Comparison of ENCODE assay signal across 29 cellular contexts in genomic region chr5:131986161-131986912, GRCh38. TPM values are rescaled to one million over a fixed set of nuclear protein-coding genes. Genes with fewer than 3 reads are reported as not detected.
DNase-seq lines count a peak whose midpoint lies in the region; ATAC-seq, FAIRE-seq and TF ChIP-seq lines count a peak whose summit lies in the region.
"Had no signal": no experiment of that assay in that cellular context is flagged by ENCODE, and none has a peak within 500 bp of the region (broad histone marks: within the 10 kb centered on the region; RNA-seq: fewer than 3 reads in every experiment).

No MANE protein-coding gene starts in this region.

- no peak for ATAC-seq in central memory CD8-positive, alpha-beta T cell (replicated peaks; ENCODE audit: extremely low read depth, poor library complexity, severe bottlenecking)
- no peak for ATAC-seq in lower lobe of right lung
- ATAC-seq in stimulated activated effector memory CD8-positive, alpha-beta T cell treated with anti-CD3 and anti-CD28 coated beads, Interleukin-12 subunit alpha, Interleukin-12 subunit beta, amount 100 ng/mL, for 72 hours, result no peak
- ATAC-seq: activated T-cell treated with anti-CD3 and anti-CD28 coated beads, Interleukin-2, amount 50 U/mL, for 72 hours; left colon had no signal

- FAIRE-seq in RCC 7860 (lab: Jason Lieb, UNC), result no peak
- FAIRE-seq: colon, GM19239 had no signal

- DNase-seq in HCEC 1CT (peak; percentile 15), lower lobe of right lung (peak; percentile 34), RCC 7860 (ENCODE audit: low spot score) (no peak), RKO (ENCODE audit: low spot score) (no peak), glutamatergic neuron (no peak)
- DNase-seq in central memory CD8-positive, alpha-beta T cell (ENCODE audit: low spot score in 2 of 2), result no peak
- DNase-seq in stimulated activated effector memory CD8-positive, alpha-beta T cell treated with anti-CD3 and anti-CD28 coated beads, Interleukin-12 subunit alpha, Interleukin-12 subunit beta, amount 100 ng/mL, for 72 hours (ENCODE audit: low spot score in 2 of 2), result no peak
- DNase-seq: activated CD4-positive, alpha-beta T cell treated with anti-CD3 and anti-CD28 coated beads for 48 hours; activated naive CD4-positive, alpha-beta T cell; activated T-cell treated with anti-CD3 and anti-CD28 coated beads, Interleukin-2, amount 50 U/mL, for 72 hours; adrenal gland; effector CD8-positive, alpha-beta T cell; mesendoderm; NCI-H146; OCI-M1; stimulated activated CD4-positive, alpha-beta T cell treated with anti-CD3 and anti-CD28 coated beads, Interleukin-1b, Interleukin-23, amount 100 ng/mL, for 48 hours; upper lobe of left lung had no signal

- H3K27me3 ChIP-seq in lower lobe of right lung (ENCODE audit: low read depth), result no peaks in the 10 kb centered on the region
- H3K27me3 ChIP-seq: adrenal gland, upper lobe of left lung had no signal

- no peak overlapping the region for H3K4me3 Mint-ChIP-seq in central memory CD8-positive, alpha-beta T cell
- H3K4me3 Mint-ChIP-seq in stimulated activated effector memory CD8-positive, alpha-beta T cell treated with anti-CD3 and anti-CD28 coated beads, Interleukin-12 subunit alpha, Interleukin-12 subunit beta, amount 100 ng/mL, for 72 hours, result no peak overlapping the region
- H3K4me3 Mint-ChIP-seq in glutamatergic neuron (ENCODE audit: unreplicated experiment), result no peak overlapping the region
- H3K4me3 Mint-ChIP-seq: activated T-cell treated with anti-CD3 and anti-CD28 coated beads, Interleukin-2, amount 50 U/mL, for 72 hours; brain; CD14-positive monocyte; T-helper 2 cell treated with Interferon-gamma antibody and Interleukin-4, amounts not matched to agents 5 μg/mL and 100 μg/mL, for 36 hours had no signal

- no peak overlapping the region for H3K4me3 ChIP-seq in lower lobe of right lung
- H3K4me3 ChIP-seq: adrenal gland, HAP-1, upper lobe of left lung had no signal

- intact Hi-C loops in lower lobe of right lung (cut with DNase I), result no loop called here

- H3K9me3 Mint-ChIP-seq in central memory CD8-positive, alpha-beta T cell, result no peaks in the 10 kb centered on the region
- H3K9me3 Mint-ChIP-seq in stimulated activated effector memory CD8-positive, alpha-beta T cell treated with anti-CD3 and anti-CD28 coated beads, Interleukin-12 subunit alpha, Interleukin-12 subunit beta, amount 100 ng/mL, for 72 hours, result no peaks in the 10 kb centered on the region
- H3K9me3 Mint-ChIP-seq in glutamatergic neuron (ENCODE audit: unreplicated experiment), result peaks cover 6% of the 10 kb centered on the region
- H3K9me3 Mint-ChIP-seq: activated T-cell treated with anti-CD3 and anti-CD28 coated beads, Interleukin-2, amount 50 U/mL, for 72 hours; brain; CD14-positive monocyte; T-helper 2 cell treated with Interferon-gamma antibody and Interleukin-4, amounts not matched to agents 5 μg/mL and 100 μg/mL, for 36 hours had no signal

- peak overlapping the region; percentile 18 for H3K27ac Mint-ChIP-seq in central memory CD8-positive, alpha-beta T cell (ENCODE audit: low read depth)
- H3K27ac Mint-ChIP-seq in stimulated activated effector memory CD8-positive, alpha-beta T cell treated with anti-CD3 and anti-CD28 coated beads, Interleukin-12 subunit alpha, Interleukin-12 subunit beta, amount 100 ng/mL, for 72 hours, result peak overlapping the region; percentile 3
- no peak overlapping the region for H3K27ac Mint-ChIP-seq in glutamatergic neuron (ENCODE audit: unreplicated experiment)
- H3K27ac Mint-ChIP-seq: T-helper 2 cell treated with Interferon-gamma antibody and Interleukin-4, amounts not matched to agents 5 μg/mL and 100 μg/mL, for 36 hours had no signal

- H3K36me3 ChIP-seq in lower lobe of right lung, result no peaks in the 10 kb centered on the region
- H3K36me3 ChIP-seq: adrenal gland, HAP-1, upper lobe of left lung had no signal

- TF ChIP-seq CTCF in lower lobe of right lung (IDR thresholded peaks at IDR 0.05), result no peak
- TF ChIP-seq CTCF in glutamatergic neuron (IDR thresholded peaks at IDR 0.05; ENCODE audit: partially characterized antibody, unreplicated experiment), result no peak

- peaks cover 23% of the 10 kb centered on the region for H3K4me1 Mint-ChIP-seq in central memory CD8-positive, alpha-beta T cell
- H3K4me1 Mint-ChIP-seq in stimulated activated effector memory CD8-positive, alpha-beta T cell treated with anti-CD3 and anti-CD28 coated beads, Interleukin-12 subunit alpha, Interleukin-12 subunit beta, amount 100 ng/mL, for 72 hours, result peaks cover 37% of the 10 kb centered on the region
- no peaks in the 10 kb centered on the region for H3K4me1 Mint-ChIP-seq in glutamatergic neuron (ENCODE audit: low read depth, unreplicated experiment)
- H3K4me1 Mint-ChIP-seq: brain, CD14-positive monocyte had no signal

- no peaks in the 10 kb centered on the region for H3K27me3 Mint-ChIP-seq in central memory CD8-positive, alpha-beta T cell
- H3K27me3 Mint-ChIP-seq in glutamatergic neuron (ENCODE audit: unreplicated experiment), result peaks cover 3% of the 10 kb centered on the region
- H3K27me3 Mint-ChIP-seq: brain had no signal

- H3K27ac ChIP-seq in lower lobe of right lung, result no peak overlapping the region
- H3K27ac ChIP-seq: adrenal gland, epithelial cell of prostate, upper lobe of left lung had no signal

- no peaks in the 10 kb centered on the region for H3K4me1 ChIP-seq in lower lobe of right lung
- H3K4me1 ChIP-seq: adrenal gland, HAP-1, upper lobe of left lung had no signal

- H3K36me3 Mint-ChIP-seq in central memory CD8-positive, alpha-beta T cell (ENCODE audit: insufficient read depth), result no peaks in the 10 kb centered on the region
- no peaks in the 10 kb centered on the region for H3K36me3 Mint-ChIP-seq in stimulated activated effector memory CD8-positive, alpha-beta T cell treated with anti-CD3 and anti-CD28 coated beads, Interleukin-12 subunit alpha, Interleukin-12 subunit beta, amount 100 ng/mL, for 72 hours
- peaks cover 3% of the 10 kb centered on the region for H3K36me3 Mint-ChIP-seq in glutamatergic neuron (ENCODE audit: unreplicated experiment)
- H3K36me3 Mint-ChIP-seq: CD14-positive monocyte had no signal

- no peaks in the 10 kb centered on the region for H3K9me3 ChIP-seq in lower lobe of right lung
- H3K9me3 ChIP-seq: adrenal gland, HAP-1, upper lobe of left lung had no signal

RNA-seq across cellular contexts. Expression of gene ACSL6, which starts 25.1 kb away (rescaled TPM):
- total RNA-seq in lower lobe of right lung (0.59 TPM), glutamatergic neuron (ENCODE audit: unreplicated experiment) (8.1 TPM)
- total RNA-seq: pulmonary artery endothelial cell had no signal

RNA-seq across cellular contexts. Expression of gene MEIKIN, which starts 40.9 kb away (rescaled TPM):
- total RNA-seq in lower lobe of right lung, result not detected
- not detected for total RNA-seq in glutamatergic neuron (ENCODE audit: unreplicated experiment)
- total RNA-seq: adrenal gland, fibroblast of villous mesenchyme, left colon, myocyte, NCI-H460, pulmonary artery endothelial cell had no signal

Comparison
In these comparisons a context has a peak if more than half of its experiments do, and no peak if none do; other contexts are left out.
1. DNase-seq: peak in HCEC 1CT (single experiment) and lower lobe of right lung (single experiment); none in central memory CD8-positive, alpha-beta T cell (0 of 2), stimulated activated effector memory CD8-positive, alpha-beta T cell treated with anti-CD3 and anti-CD28 coated beads, Interleukin-12 subunit alpha, Interleukin-12 subunit beta, amount 100 ng/mL, for 72 hours (0 of 2), RCC 7860 (single experiment), RKO (single experiment) and glutamatergic neuron (single experiment).